In the genomic region with DNA sequence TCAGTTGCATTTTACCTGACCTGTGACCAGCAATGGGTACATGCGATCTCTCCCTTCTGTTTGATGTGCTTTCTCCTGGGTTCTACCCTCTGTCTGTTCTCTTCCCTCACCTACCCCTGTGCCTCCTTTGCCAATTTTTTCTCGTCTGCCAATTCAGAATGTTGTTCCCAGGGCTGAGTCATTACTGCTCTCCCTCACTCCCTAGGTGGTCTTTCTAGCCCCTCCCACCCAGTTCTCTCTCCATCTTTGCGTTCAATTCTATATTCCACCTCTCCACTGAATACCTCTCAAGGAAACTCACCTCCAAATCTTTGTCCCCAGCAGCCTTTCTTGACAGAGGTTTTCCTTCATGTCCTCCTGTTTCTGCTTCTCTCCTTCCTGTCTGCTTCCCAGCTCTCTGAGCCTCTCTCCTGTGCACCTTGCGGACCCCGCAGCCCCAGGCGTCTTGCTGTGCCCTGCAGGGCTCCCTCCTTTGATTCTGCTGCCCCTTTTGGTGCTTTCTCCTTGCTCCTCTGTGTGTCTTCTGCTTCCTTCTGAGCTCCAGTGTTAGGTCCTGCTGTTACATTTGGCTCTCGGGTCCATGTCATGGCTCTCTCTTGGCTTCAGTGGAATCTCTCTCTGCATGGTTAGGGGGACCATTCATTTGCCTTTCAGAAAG, we compare ENCODE assay signal across 18 cellular contexts.
"Had no signal": no experiment of that assay in that cellular context is flagged by ENCODE, and none has a peak within 500 bp of the region (broad histone marks: within the 10 kb centered on the region; RNA-seq: fewer than 3 reads in every experiment).

No MANE protein-coding gene starts in this region.

- H3K9me3 ChIP-seq: mucosa of descending colon, prostate gland, right lobe of liver, testis had no signal

- H3K27ac Mint-ChIP-seq: activated B cell treated with CpG ODN at 0.5 μM for 24 hours; activated CD4-positive, alpha-beta T cell treated with anti-CD3 and anti-CD28 coated beads, Interleukin-2, amount 10 ng/mL, durations not matched to agents 24 days and 14 days; activated naive CD8-positive, alpha-beta T cell; activated T-cell treated with anti-CD3 and anti-CD28 coated beads, Interleukin-2, amount 50 U/mL, for 72 hours; naive thymus-derived CD4-positive, alpha-beta T cell; T-helper 17 cell had no signal

- H3K36me3 ChIP-seq: prostate gland, right lobe of liver had no signal

- H3K4me3 Mint-ChIP-seq: activated B cell treated with CpG ODN at 0.5 μM for 24 hours; activated CD4-positive, alpha-beta T cell treated with anti-CD3 and anti-CD28 coated beads, Interleukin-2, amount 10 ng/mL, durations not matched to agents 24 days and 14 days; activated naive CD8-positive, alpha-beta T cell; activated T-cell treated with anti-CD3 and anti-CD28 coated beads, Interleukin-2, amount 50 U/mL, for 72 hours; naive thymus-derived CD4-positive, alpha-beta T cell; stimulated activated naive CD8-positive, alpha-beta T cell treated with anti-CD3 and anti-CD28 coated beads, Interleukin-15, amount 100 ng/mL, for 72 hours; T-helper 17 cell had no signal

- DNase-seq: activated B cell treated with CpG ODN at 0.5 μM for 24 hours; activated CD4-positive, alpha-beta T cell treated with anti-CD3 and anti-CD28 coated beads, Interleukin-2, amount 10 ng/mL, durations not matched to agents 24 days and 14 days; activated CD8-positive, alpha-beta memory T cell treated with anti-CD3 and anti-CD28 coated beads, Interleukin-2, amount 50 U/mL, for 48 hours; activated gamma-delta T cell treated with Interleukin-2 at 50 U/mL for 16 hours; activated T-cell treated with anti-CD3 and anti-CD28 coated beads, Interleukin-2, amount 50 U/mL, for 72 hours; amygdala; cerebellar nuclear complex; mucosa of descending colon; naive thymus-derived CD4-positive, alpha-beta T cell; right lobe of liver; stimulated activated naive CD8-positive, alpha-beta T cell treated with anti-CD3 and anti-CD28 coated beads, Interleukin-15, amount 100 ng/mL, for 72 hours; T-helper 17 cell; testis had no signal

- FAIRE-seq: frontal cortex, keratinocyte had no signal

- H3K27me3 Mint-ChIP-seq: stimulated activated naive CD8-positive, alpha-beta T cell treated with anti-CD3 and anti-CD28 coated beads, Interleukin-15, amount 100 ng/mL, for 72 hours had no signal

- H3K27ac ChIP-seq: epithelial cell of prostate, prostate gland, right lobe of liver, testis had no signal

- H3K4me1 ChIP-seq: prostate gland, right lobe of liver, testis had no signal

- H3K4me1 Mint-ChIP-seq: activated B cell treated with CpG ODN at 0.5 μM for 24 hours; naive thymus-derived CD4-positive, alpha-beta T cell; stimulated activated naive CD8-positive, alpha-beta T cell treated with anti-CD3 and anti-CD28 coated beads, Interleukin-15, amount 100 ng/mL, for 72 hours had no signal

- H3K9me3 Mint-ChIP-seq: activated B cell treated with CpG ODN at 0.5 μM for 24 hours; activated CD4-positive, alpha-beta T cell treated with anti-CD3 and anti-CD28 coated beads, Interleukin-2, amount 10 ng/mL, durations not matched to agents 24 days and 14 days; activated T-cell treated with anti-CD3 and anti-CD28 coated beads, Interleukin-2, amount 50 U/mL, for 72 hours; naive thymus-derived CD4-positive, alpha-beta T cell; stimulated activated naive CD8-positive, alpha-beta T cell treated with anti-CD3 and anti-CD28 coated beads, Interleukin-15, amount 100 ng/mL, for 72 hours had no signal

- H3K27me3 ChIP-seq: right lobe of liver, testis had no signal

- H3K4me3 ChIP-seq: mucosa of descending colon, prostate gland, right lobe of liver, testis had no signal
